Comparison of ENCODE assay signal across 24 cellular contexts in the genomic region with DNA sequence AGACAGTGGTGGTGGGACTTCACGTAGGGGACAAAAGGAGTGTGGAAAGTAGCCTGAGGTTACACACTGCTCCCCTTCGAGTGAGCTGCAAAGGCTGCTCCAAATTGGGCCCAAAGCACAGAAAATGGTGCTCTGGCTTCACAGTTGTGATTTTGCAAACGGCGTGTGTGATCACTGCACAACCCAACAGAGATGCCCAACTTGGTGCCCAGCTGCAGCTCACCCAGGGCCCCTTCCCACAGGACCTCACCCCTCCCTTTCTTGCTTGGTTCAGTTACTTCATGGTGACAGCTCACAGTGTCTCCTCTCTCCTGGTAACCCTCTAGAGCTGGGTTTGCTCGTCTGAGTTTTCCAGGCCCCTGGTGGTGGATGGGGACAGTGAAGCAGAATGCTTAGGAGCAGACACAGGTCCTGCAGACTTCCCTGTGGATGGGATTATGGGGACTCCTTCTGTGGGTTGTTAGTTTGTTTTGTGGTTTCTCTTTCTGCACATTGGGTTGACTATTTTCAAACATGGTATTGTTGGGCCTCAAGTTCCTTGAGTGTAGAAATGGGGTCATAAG.
DNase-seq lines count a peak whose midpoint lies in the region; ATAC-seq and TF ChIP-seq lines count a peak whose summit lies in the region.
"Had no signal": no experiment of that assay in that cellular context is flagged by ENCODE, and none has a peak within 500 bp of the region (broad histone marks: within the 10 kb centered on the region; RNA-seq: fewer than 3 reads in every experiment).

No MANE protein-coding gene starts in this region.

- ATAC-seq in GM18505 (IDR thresholded peaks at IDR 0.05; ENCODE audit: unreplicated experiment), result no peak
- ATAC-seq: natural killer cell treated with Interleukin-12 subunit alpha and Interleukin-12 subunit beta and Interleukin-15 and Interleukin-18, amount 100 ng/mL, for 72 hours; stimulated activated memory B cell treated with anti-CD40 and anti-IgM and Interleukin-4, amounts not matched to agents 10 μg/mL and 1 μg/mL and 100 μg/mL, for 72 hours had no signal

- H3K4me1 Mint-ChIP-seq in osteocyte (ENCODE audit: unreplicated experiment), result peaks cover 29% of the 10 kb centered on the region
- H3K4me1 Mint-ChIP-seq: activated naive CD8-positive, alpha-beta T cell treated with anti-CD3 and anti-CD28 coated beads for 36 hours; CD8-positive, alpha-beta memory T cell; IgD-negative memory B cell; stimulated activated memory B cell treated with anti-CD40 and anti-IgM and Interleukin-4, amounts not matched to agents 10 μg/mL and 1 μg/mL and 100 μg/mL, for 72 hours had no signal

- H3K4me3 Mint-ChIP-seq in osteocyte (ENCODE audit: unreplicated experiment), result no peak overlapping the region
- H3K4me3 Mint-ChIP-seq: activated naive CD8-positive, alpha-beta T cell treated with anti-CD3 and anti-CD28 coated beads for 36 hours; CD8-positive, alpha-beta memory T cell; IgD-negative memory B cell; natural killer cell treated with Interleukin-12 subunit alpha and Interleukin-12 subunit beta and Interleukin-15 and Interleukin-18, amount 100 ng/mL, for 72 hours; stimulated activated memory B cell treated with anti-CD40 and anti-IgM and Interleukin-4, amounts not matched to agents 10 μg/mL and 1 μg/mL and 100 μg/mL, for 72 hours had no signal

- H3K36me3 ChIP-seq in Loucy (ENCODE audit: insufficient read depth, low read length), result no peaks in the 10 kb centered on the region
- H3K36me3 ChIP-seq: prostate gland, suprapubic skin, uterus had no signal

- no peak overlapping the region for H2AFZ ChIP-seq in Loucy (ENCODE audit: low read length)

- no peak for TF ChIP-seq POLR2A in GM18505 (IDR thresholded peaks at IDR 0.05; ENCODE audit: borderline replicate concordance, extremely low read depth, insufficient read depth, insufficient read length)

- H3K4me1 ChIP-seq in Loucy (ENCODE audit: insufficient read depth, low read length, poor library complexity, severe bottlenecking), result no peaks in the 10 kb centered on the region
- H3K4me1 ChIP-seq: prostate gland, suprapubic skin, uterus had no signal

- intact Hi-C loops in posterior cingulate gyrus (cut with DNase I), result no loop called here

- H3K4me2 ChIP-seq in Loucy (ENCODE audit: low read depth, low read length, poor library complexity, severe bottlenecking), result no peak overlapping the region

- H3F3A ChIP-seq in Loucy (ENCODE audit: low read depth), result no peaks in the 10 kb centered on the region

- H3K79me2 ChIP-seq in Loucy (ENCODE audit: insufficient read depth, low read length), result no peaks in the 10 kb centered on the region

- H3K27me3 ChIP-seq in Loucy (ENCODE audit: insufficient read depth, low read length, poor library complexity, severe bottlenecking), result no peaks in the 10 kb centered on the region
- H3K27me3 ChIP-seq: suprapubic skin, uterus had no signal

- no peaks in the 10 kb centered on the region for H3K27me3 Mint-ChIP-seq in osteocyte (ENCODE audit: unreplicated experiment)
- H3K27me3 Mint-ChIP-seq: activated naive CD8-positive, alpha-beta T cell treated with anti-CD3 and anti-CD28 coated beads for 36 hours; stimulated activated memory B cell treated with anti-CD40 and anti-IgM and Interleukin-4, amounts not matched to agents 10 μg/mL and 1 μg/mL and 100 μg/mL, for 72 hours had no signal

- H3K9me2 ChIP-seq in Loucy (replicated peaks; ENCODE audit: low read depth, low read length), result no peaks in the 10 kb centered on the region

- H3K36me3 Mint-ChIP-seq in osteocyte (ENCODE audit: unreplicated experiment), result no peaks in the 10 kb centered on the region
- H3K36me3 Mint-ChIP-seq: activated naive CD8-positive, alpha-beta T cell treated with anti-CD3 and anti-CD28 coated beads for 36 hours; CD8-positive, alpha-beta memory T cell; natural killer cell treated with Interleukin-12 subunit alpha and Interleukin-12 subunit beta and Interleukin-15 and Interleukin-18, amount 100 ng/mL, for 72 hours; stimulated activated memory B cell treated with anti-CD40 and anti-IgM and Interleukin-4, amounts not matched to agents 10 μg/mL and 1 μg/mL and 100 μg/mL, for 72 hours had no signal

- no peak for DNase-seq in choroid plexus epithelial cell (ENCODE audit: low read depth)
- DNase-seq in osteocyte (ENCODE audit: extremely low spot score, unreplicated experiment), result no peak
- no peak for DNase-seq in DMS53 treated with DMSO at 0.1 percent for 48 hours (lab: John Stamatoyannopoulos, UW; ENCODE audit: unreplicated experiment)
- DNase-seq in posterior cingulate gyrus, result no peak
- DNase-seq: activated CD4-positive, alpha-beta T cell treated with anti-CD3 and anti-CD28 coated beads, Interleukin-2, amount 50 U/mL, for 4 hours; activated CD8-positive, alpha-beta memory T cell treated with anti-CD3 and anti-CD28 coated beads, Interleukin-2, amount 50 U/mL, for 4 hours; activated naive CD8-positive, alpha-beta T cell treated with anti-CD3 and anti-CD28 coated beads for 36 hours; CD8-positive, alpha-beta memory T cell; cortex of kidney; DMS79; mesenchymal stem cell; NCI-H1436 treated with DMSO at 0.1 percent for 48 hours; NCI-H526 treated with DMSO at 0.1 percent for 48 hours; small intestine; uterus had no signal

- no peak overlapping the region for H3K9ac ChIP-seq in Loucy (ENCODE audit: low read depth, low read length, poor library complexity, severe bottlenecking)

- H3K27ac Mint-ChIP-seq in osteocyte (ENCODE audit: unreplicated experiment), result no peak overlapping the region
- H3K27ac Mint-ChIP-seq: activated naive CD8-positive, alpha-beta T cell treated with anti-CD3 and anti-CD28 coated beads for 36 hours; activated T-helper 2 cell treated with anti-CD3 and anti-CD28 coated beads, Interferon-gamma antibody, Interleukin-2, Interleukin-4, amounts not matched to agents 10 μg/mL and 5 μg/mL and 100 μg/mL, durations not matched to agents 14 hours and 24 hours and 36 hours; CD8-positive, alpha-beta memory T cell; natural killer cell treated with Interleukin-12 subunit alpha and Interleukin-12 subunit beta and Interleukin-15 and Interleukin-18, amount 100 ng/mL, for 72 hours; stimulated activated memory B cell treated with anti-CD40 and anti-IgM and Interleukin-4, amounts not matched to agents 10 μg/mL and 1 μg/mL and 100 μg/mL, for 72 hours had no signal

- no peaks in the 10 kb centered on the region for H3K9me3 Mint-ChIP-seq in osteocyte (ENCODE audit: unreplicated experiment)
- H3K9me3 Mint-ChIP-seq: activated naive CD8-positive, alpha-beta T cell treated with anti-CD3 and anti-CD28 coated beads for 36 hours; activated T-helper 2 cell treated with anti-CD3 and anti-CD28 coated beads, Interferon-gamma antibody, Interleukin-2, Interleukin-4, amounts not matched to agents 10 μg/mL and 5 μg/mL and 100 μg/mL, durations not matched to agents 14 hours and 24 hours and 36 hours; CD8-positive, alpha-beta memory T cell; IgD-negative memory B cell; natural killer cell treated with Interleukin-12 subunit alpha and Interleukin-12 subunit beta and Interleukin-15 and Interleukin-18, amount 100 ng/mL, for 72 hours; stimulated activated memory B cell treated with anti-CD40 and anti-IgM and Interleukin-4, amounts not matched to agents 10 μg/mL and 1 μg/mL and 100 μg/mL, for 72 hours had no signal

- no peak overlapping the region for H3K4me3 ChIP-seq in Loucy (ENCODE audit: low read length, poor library complexity, severe bottlenecking)
- no peak overlapping the region for H3K4me3 ChIP-seq in choroid plexus epithelial cell (ENCODE audit: low read depth, low read length)
- H3K4me3 ChIP-seq: prostate gland, suprapubic skin, uterus had no signal

- H4K20me1 ChIP-seq in Loucy (ENCODE audit: insufficient read depth, low read length, poor library complexity, severe bottlenecking), result no peaks in the 10 kb centered on the region

- H3K9me3 ChIP-seq in Loucy (ENCODE audit: insufficient read depth, low read depth, low read length), result no peaks in the 10 kb centered on the region
- H3K9me3 ChIP-seq: prostate gland, suprapubic skin, uterus had no signal

- 0 out of 3 replicates have a peak, but pooled peaks have one; percentile 3 for TF ChIP-seq CTCF in GM12872 (IDR thresholded peaks at IDR 0.05; ENCODE audit: insufficient read depth, low read depth, low read length)
- 0 out of 2 replicates have a peak, but pooled peaks have one; percentile 18 for TF ChIP-seq CTCF in Loucy (conservative IDR thresholded peaks at IDR 0.05; ENCODE audit: low read length)
- TF ChIP-seq CTCF in choroid plexus epithelial cell (conservative IDR thresholded peaks at IDR 0.05; ENCODE audit: low read depth, low read length), result peak; percentile 40
- peak; percentile 6 for TF ChIP-seq CTCF in osteocyte (IDR thresholded peaks at IDR 0.05)
